ENCODE assay signal across 8 cellular contexts in genomic region chr11:119056397-119056999, GRCh38.
DNase-seq lines count a peak whose midpoint lies in the region; ATAC-seq and TF ChIP-seq lines count a peak whose summit lies in the region.

No MANE protein-coding gene starts in this region.

- TF ChIP-seq CTCF in SU-DHL-6 (IDR thresholded peaks at IDR 0.05; ENCODE audit: insufficient read depth, low read length, poor library complexity, severe bottlenecking): no peak

- H3K4me3 ChIP-seq in SU-DHL-6 (ENCODE audit: insufficient read depth, low read length, poor library complexity, severe bottlenecking): peak overlapping the region; percentile 71

- H4K20me1 ChIP-seq in SU-DHL-6 (ENCODE audit: low read depth, low read length): no peaks in the 10 kb centered on the region

- H3K9ac ChIP-seq in SU-DHL-6 (ENCODE audit: low read length): peak overlapping the region; percentile 95

- H3K36me3 ChIP-seq in SU-DHL-6 (ENCODE audit: low read length): no peaks in the 10 kb centered on the region

- peak overlapping the region; percentile 54 for H3K4me2 ChIP-seq in SU-DHL-6 (ENCODE audit: low read depth, low read length, poor library complexity, severe bottlenecking)

- H3K27ac ChIP-seq in SU-DHL-6 (ENCODE audit: low read depth, low read length): peak overlapping the region; percentile 55

- no peaks in the 10 kb centered on the region for H3K9me2 ChIP-seq in SU-DHL-6 (replicated peaks; ENCODE audit: insufficient read depth, low read length)

- peak overlapping the region; percentile 42 for H2AFZ ChIP-seq in SU-DHL-6 (ENCODE audit: low read depth, low read length, severe bottlenecking)

- in situ Hi-C loops in KBM-7 (cut with MboI; ENCODE audit: low pct_unique_long_range_greater_than_20kb, low sequenced_read_pairs): no loop called here

- H3K27me3 ChIP-seq in SU-DHL-6 (ENCODE audit: low read length): no peaks in the 10 kb centered on the region

- H3F3A ChIP-seq in SU-DHL-6 (ENCODE audit: insufficient read depth): no peaks in the 10 kb centered on the region

- no peaks in the 10 kb centered on the region for H3K9me3 ChIP-seq in SU-DHL-6 (ENCODE audit: insufficient read depth, low read length)

- DNase-seq in DMS 273 (lab: John Stamatoyannopoulos, UW; ENCODE audit: unreplicated experiment) (peak; percentile 42), DMS 273 treated with DMSO at 0.1 percent for 48 hours (lab: John Stamatoyannopoulos, UW) (no peak), astrocyte of the hippocampus (ENCODE audit: low read depth, low spot score) (peak; percentile 38), iPS-NIHi7 (ENCODE audit: extremely low spot score) (peak; percentile 68), KBM-7 (no peak)
- peak; percentile 41 for DNase-seq in stimulated activated CD4-positive, alpha-beta T cell treated with anti-CD3 and anti-CD28 coated beads, Interleukin-1b, Interleukin-23, amount 100 ng/mL, for 48 hours

- H3K79me2 ChIP-seq in SU-DHL-6 (ENCODE audit: insufficient read depth, low read length): peaks cover 27% of the 10 kb centered on the region

- peak; percentile 5 for ATAC-seq in HG03103 (IDR thresholded peaks at IDR 0.05; ENCODE audit: low read depth, unreplicated experiment)

Comparison
In these comparisons a context has a peak if more than half of its experiments do, and no peak if none do; other contexts are left out.
1. DNase-seq: peak in DMS 273 (single experiment), astrocyte of the hippocampus (single experiment), iPS-NIHi7 (single experiment) and stimulated activated CD4-positive, alpha-beta T cell treated with anti-CD3 and anti-CD28 coated beads, Interleukin-1b, Interleukin-23, amount 100 ng/mL, for 48 hours (single experiment); none in DMS 273 treated with DMSO at 0.1 percent for 48 hours (single experiment) and KBM-7 (single experiment).